In the genomic region with DNA sequence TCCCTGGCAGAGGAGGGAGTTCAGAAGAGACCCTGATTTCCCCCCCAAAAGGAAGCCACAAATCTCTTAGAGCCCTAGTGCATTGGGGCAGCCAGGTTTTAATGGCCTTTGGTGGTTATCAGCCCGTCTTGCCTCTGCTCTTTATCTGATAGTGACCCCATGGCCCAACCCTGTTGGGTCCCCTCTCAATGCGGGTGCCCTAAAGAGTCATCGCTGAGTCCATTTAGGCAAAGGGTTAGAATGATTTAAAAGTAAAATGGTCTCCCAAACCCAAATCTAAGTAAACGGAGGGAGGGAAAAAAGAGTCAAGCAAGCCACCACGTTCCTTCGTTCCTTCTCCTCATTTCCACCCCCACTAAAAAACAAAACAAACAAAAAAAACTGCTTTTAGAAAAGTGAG, we compare ENCODE assay signal across 9 cellular contexts.
DNase-seq lines count a peak whose midpoint lies in the region; ATAC-seq, FAIRE-seq and TF ChIP-seq lines count a peak whose summit lies in the region.
"Had no signal": no experiment of that assay in that cellular context is flagged by ENCODE, and none has a peak within 500 bp of the region (broad histone marks: within the 10 kb centered on the region; RNA-seq: fewer than 3 reads in every experiment).

No MANE protein-coding gene starts in this region.

- H3K36me3 ChIP-seq in heart left ventricle, result peaks cover 0 to 45% (median 0%) of the 10 kb centered on the region in 9 donors

- DNase-seq in heart left ventricle (no peak), Right ventricle myocardium superior (no peak), kidney tubule cell (ENCODE audit: low spot score) (peak; percentile 30), type B pancreatic cell (ENCODE audit: extremely low spot score, unreplicated experiment) (no peak), germinal center (ENCODE audit: low spot score) (no peak), D721Med (ENCODE audit: insufficient read length, low spot score) (no peak)
- DNase-seq in stimulated activated CD4-positive, alpha-beta T cell treated with anti-CD3 and anti-CD28 coated beads, Interleukin-12 subunit alpha, Interleukin-12 subunit beta, amount 100 ng/mL, for 4 hours, result no peak
- DNase-seq: NCI-H1092 had no signal

- peaks cover 84% of the 10 kb centered on the region for H3K36me3 Mint-ChIP-seq in activated T-helper 17 cell treated with anti-CD3 and anti-CD28 coated beads, Interleukin-2, amount 50 U/mL, for 72 hours (ENCODE audit: low read depth)
- H3K36me3 Mint-ChIP-seq in type B pancreatic cell, result peaks cover 4% of the 10 kb centered on the region

- no peaks in the 10 kb centered on the region for H3K27me3 Mint-ChIP-seq in activated T-helper 17 cell treated with anti-CD3 and anti-CD28 coated beads, Interleukin-2, amount 50 U/mL, for 72 hours
- H3K27me3 Mint-ChIP-seq in type B pancreatic cell, result peaks cover 57% of the 10 kb centered on the region

- peaks cover 25% of the 10 kb centered on the region for H3K4me1 Mint-ChIP-seq in activated T-helper 17 cell treated with anti-CD3 and anti-CD28 coated beads, Interleukin-2, amount 50 U/mL, for 72 hours
- H3K4me1 Mint-ChIP-seq in type B pancreatic cell (ENCODE audit: unreplicated experiment), result peaks cover 17% of the 10 kb centered on the region

- 26 to 38% (median 31%) methylated on average over 6 of the region's 6 CpGs for WGBS in heart left ventricle, 4 donors

- H3K27me3 ChIP-seq in heart left ventricle, result peaks cover 12 to 69% (median 45%) of the 10 kb centered on the region in 9 donors

- peak overlapping the region; percentile 95 for H3K4me3 Mint-ChIP-seq in activated T-helper 17 cell treated with anti-CD3 and anti-CD28 coated beads, Interleukin-2, amount 50 U/mL, for 72 hours
- peak overlapping the region; percentile 93 for H3K4me3 Mint-ChIP-seq in type B pancreatic cell

- no peaks in the 10 kb centered on the region for H3K9me3 Mint-ChIP-seq in activated T-helper 17 cell treated with anti-CD3 and anti-CD28 coated beads, Interleukin-2, amount 50 U/mL, for 72 hours
- H3K9me3 Mint-ChIP-seq in type B pancreatic cell, result no peaks in the 10 kb centered on the region

- intact Hi-C loops in heart left ventricle (cut with DNase I) (loop anchor here in 6 of 10 donors (5.0 to 10.0 kb wide), 12 partner anchors 138 to 1060 kb away; a partner anchor contains a TSS), Right ventricle myocardium superior (cut with DNase I) (no loop called here)

- TF ChIP-seq CTCF in heart left ventricle (IDR thresholded peaks at IDR 0.05) (no peak), type B pancreatic cell (conservative IDR thresholded peaks at IDR 0.05) (no peak), D721Med (IDR thresholded peaks at IDR 0.05; ENCODE audit: insufficient read depth, missing control alignments) (no peak)

- no peak for ATAC-seq in heart left ventricle
- ATAC-seq in Right ventricle myocardium superior (ENCODE audit: poor library complexity), result no peak
- no peak for ATAC-seq in activated T-helper 17 cell treated with anti-CD3 and anti-CD28 coated beads, Interleukin-2, amount 50 U/mL, for 72 hours (replicated peaks)

- H3K4me1 ChIP-seq in heart left ventricle, result peaks cover 0 to 49% (median 16%) of the 10 kb centered on the region in 12 donors

- peak overlapping the region in 5 of 12 donors; percentile 77 to 98 (median 85) for H3K27ac ChIP-seq in heart left ventricle

- H3K9me3 ChIP-seq in heart left ventricle, result no peaks in the 10 kb centered on the region

- TF ChIP-seq POLR2A in heart left ventricle (IDR thresholded peaks at IDR 0.05), result no peak

- peak overlapping the region; percentile 2 to 84 (median 66) for H3K4me3 ChIP-seq in heart left ventricle

- H3K27ac Mint-ChIP-seq in activated T-helper 17 cell treated with anti-CD3 and anti-CD28 coated beads, Interleukin-2, amount 50 U/mL, for 72 hours, result peak overlapping the region; percentile 100
- peak overlapping the region; percentile 78 for H3K27ac Mint-ChIP-seq in type B pancreatic cell

- FAIRE-seq in D721Med (lab: Jason Lieb, UNC), result no peak
